8 cellular contexts compared by ENCODE assay signal in the genomic region with DNA sequence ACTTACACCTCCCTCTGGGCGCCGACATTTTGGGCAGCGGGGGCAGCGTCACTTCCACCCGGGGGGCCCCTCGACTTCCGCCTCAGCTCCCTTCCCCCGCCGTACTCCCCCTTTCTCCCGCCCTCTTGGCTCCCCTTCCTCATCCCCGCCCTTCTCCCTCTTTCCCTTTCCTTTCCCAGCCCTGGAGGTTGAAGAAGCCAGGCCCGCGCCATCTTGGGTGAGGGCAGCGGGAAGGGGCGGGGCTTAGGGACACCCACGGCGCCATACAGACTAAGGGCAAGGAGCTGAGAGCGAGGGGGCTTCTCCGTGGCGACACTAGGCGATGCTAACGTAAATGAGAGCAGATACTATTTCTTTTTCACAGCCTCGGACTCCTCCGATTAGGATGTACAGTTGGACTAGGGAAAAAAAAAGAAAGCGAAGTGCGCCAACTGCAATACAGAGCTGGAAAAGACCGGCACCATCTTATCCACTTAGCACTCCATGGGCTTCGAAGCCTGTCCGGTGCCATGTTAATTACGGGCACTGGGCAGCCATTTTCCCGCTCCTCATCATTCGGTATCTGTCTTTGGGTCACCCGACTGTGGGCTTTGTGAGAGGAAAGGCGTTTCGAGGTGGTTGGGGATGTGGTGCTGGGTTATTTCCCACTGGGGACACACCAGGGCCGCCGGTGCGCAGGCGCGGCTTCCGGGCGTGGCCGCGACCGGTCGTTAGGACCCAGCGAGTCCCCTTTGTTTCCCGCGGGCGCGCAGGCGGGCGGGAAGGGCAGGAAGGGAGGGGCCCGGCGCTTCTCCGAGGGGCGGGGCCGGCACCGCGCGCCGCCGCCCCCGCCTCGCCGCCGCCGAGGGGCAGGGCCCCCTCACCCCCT. TPM values are rescaled to one million over a fixed set of nuclear protein-coding genes. Genes with fewer than 3 reads are reported as not detected.
DNase-seq lines count a peak whose midpoint lies in the region; ATAC-seq and TF ChIP-seq lines count a peak whose summit lies in the region.

TSS of gene FIZ1 (minus strand) at position 50 of the 868 bp plus-strand sequence. CDS start 1,652 bp downstream, outside the sequence.
A gene with protein sequence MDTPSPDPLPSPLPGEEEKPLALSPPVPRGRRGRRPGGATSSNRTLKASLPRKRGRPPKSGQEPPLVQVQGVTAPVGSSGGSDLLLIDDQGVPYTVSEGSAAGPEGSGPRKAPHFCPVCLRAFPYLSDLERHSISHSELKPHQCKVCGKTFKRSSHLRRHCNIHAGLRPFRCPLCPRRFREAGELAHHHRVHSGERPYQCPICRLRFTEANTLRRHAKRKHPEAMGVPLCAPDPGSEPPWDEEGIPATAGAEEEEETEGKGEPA (plus strand): TSS at position 821 of the 868 bp plus-strand sequence. CDS start 1,825 bp downstream, outside the sequence.

- no peaks in the 10 kb centered on the region for H3K27me3 ChIP-seq in BE2C

- TF ChIP-seq CTCF in BE2C (IDR thresholded peaks at IDR 0.05; ENCODE audit: low read depth, low read length): no peak

- DNase-seq in BE2C: peak; percentile 98
- DNase-seq in NCI-H526 treated with DMSO at 0.1 percent for 48 hours (lab: John Stamatoyannopoulos, UW): peak; percentile 98
- DNase-seq in activated CD4-positive, alpha-beta T cell treated with anti-CD3 and anti-CD28 coated beads for 48 hours: peak; percentile 98
- peak; percentile 100 for DNase-seq in left kidney (ENCODE audit: low read depth, low spot score)
- peak; percentile 98 for DNase-seq in stimulated activated CD4-positive, alpha-beta T cell treated with anti-CD3 and anti-CD28 coated beads, Interleukin-1b, Interleukin-23, amount 100 ng/mL, for 48 hours

- peaks cover 19% of the 10 kb centered on the region; the same call in 1 of the 2 replicates for H3K36me3 ChIP-seq in BE2C

- no peaks in the 10 kb centered on the region for H3K9me3 ChIP-seq in BE2C

- ATAC-seq in GM19324 (IDR thresholded peaks at IDR 0.05; ENCODE audit: low FRiP score, unreplicated experiment): peak; percentile 61
- peak; percentile 44 for ATAC-seq in HG03460 (IDR thresholded peaks at IDR 0.05; ENCODE audit: unreplicated experiment)

- H3K4me1 ChIP-seq in BE2C: peaks cover 7% of the 10 kb centered on the region; the same call in 1 of the 2 replicates

- peak within 1 kb of the TSS; percentile 98 for H3K27ac ChIP-seq in cingulate gyrus (ENCODE audit: low read depth, low read length)

- peak within 1 kb of the TSS; percentile 91 for H3K4me3 ChIP-seq in BE2C (ENCODE audit: low read depth, low read length)

RNA-seq across cellular contexts. Expression of gene FIZ1, which starts in this region (rescaled TPM):
- 23.9 TPM for polyA plus RNA-seq in BE2C (2012; ENCODE audit: insufficient read depth, insufficient read length, low read depth)

RNA-seq across cellular contexts. Expression of the second gene that starts in this region (rescaled TPM):
- 29.9 TPM for polyA plus RNA-seq in BE2C (2012; ENCODE audit: insufficient read depth, insufficient read length, low read depth)

Comparison
In these comparisons a context has a peak if more than half of its experiments do, and no peak if none do; other contexts are left out.
1. Peak in every context shown above with its lines: DNase-seq, ATAC-seq, H3K4me3 ChIP-seq and H3K27ac ChIP-seq.